ENCODE assay signal across 8 cellular contexts in genomic region chr16:56477096-56477878, GRCh38. TPM values are rescaled to one million over a fixed set of nuclear protein-coding genes. Genes with fewer than 3 reads are reported as not detected.
DNase-seq lines count a peak whose midpoint lies in the region; TF ChIP-seq lines count a peak whose summit lies in the region.

No MANE protein-coding gene starts in this region.

- H3K4me3 Mint-ChIP-seq in activated naive CD8-positive, alpha-beta T cell = peak overlapping the region; percentile 20

- H3K9me3 ChIP-seq in tibial nerve = no peaks in the 10 kb centered on the region

- H3K9me3 Mint-ChIP-seq in activated naive CD8-positive, alpha-beta T cell (ENCODE audit: low read depth) = no peaks in the 10 kb centered on the region

- peak in 1 of 2 donors; percentile 25 for TF ChIP-seq EP300 in tibial nerve (IDR thresholded peaks at IDR 0.05)

- H3K27ac ChIP-seq in tibial nerve = peak overlapping the region in 2 of 4 donors; percentile 16 to 68

- H3K27me3 Mint-ChIP-seq in activated naive CD8-positive, alpha-beta T cell = no peaks in the 10 kb centered on the region

- H3K27ac Mint-ChIP-seq in activated naive CD8-positive, alpha-beta T cell = peak overlapping the region; percentile 81

- no peak for TF ChIP-seq POLR2A in tibial nerve (IDR thresholded peaks at IDR 0.05)

- 82 to 84% methylated on average over 2 of the region's 2 CpGs for WGBS in tibial nerve, 2 donors

- H3K36me3 Mint-ChIP-seq in activated naive CD8-positive, alpha-beta T cell = peaks cover 17% of the 10 kb centered on the region

- H3K4me1 Mint-ChIP-seq in activated naive CD8-positive, alpha-beta T cell (ENCODE audit: low read depth) = peaks cover 13% of the 10 kb centered on the region

- DNase-seq in AG08395 (ENCODE audit: low spot score) (peak; percentile 92), HS-27A (ENCODE audit: low read depth) (peak; percentile 69), iris pigment epithelial cell (ENCODE audit: low read depth) (peak; percentile 95), tibial nerve (ENCODE audit: low spot score in 2 of 2) (no peak), NCI-H2171 treated with DMSO at 0.1 percent for 48 hours (lab: John Stamatoyannopoulos, UW) (no peak), NCI-H774 (lab: John Stamatoyannopoulos, UW) (no peak), NCI-H2081 treated with DMSO at 0.1 percent for 48 hours (lab: John Stamatoyannopoulos, UW) (no peak)

- TF ChIP-seq CTCF in tibial nerve (IDR thresholded peaks at IDR 0.05) = no peak

- peaks cover 0 to 92% (median under 1%) of the 10 kb centered on the region in 3 donors for H3K36me3 ChIP-seq in tibial nerve

- no peaks in the 10 kb centered on the region for H3K27me3 ChIP-seq in tibial nerve

- H3K4me3 ChIP-seq in tibial nerve = no peak overlapping the region

- H3K4me1 ChIP-seq in tibial nerve = peaks cover 0 to 11% (median 5%) of the 10 kb centered on the region in 4 donors

RNA-seq across cellular contexts. Expression of gene OGFOD1, which starts 25.9 kb away (rescaled TPM):
- 10 to 100 TPM; 28.8 to 39.6 (median 35.6) TPM for total RNA-seq in tibial nerve

RNA-seq across cellular contexts. Expression of gene NUDT21, which starts 26.2 kb away (rescaled TPM):
- 10 to 100 TPM; 41.5 to 57.3 (median 47.2) TPM for total RNA-seq in tibial nerve

RNA-seq across cellular contexts. Expression of gene BBS2, which starts 42.5 kb away (rescaled TPM):
- total RNA-seq in tibial nerve = 100 to 1,000 TPM in 3 of 4 donors, 10 to 100 TPM in 1; 79.8 to 144 (median 120) TPM

RNA-seq across cellular contexts. Expression of gene AMFR, which starts 51.9 kb away (rescaled TPM):
- 100 to 1,000 TPM; 263 to 334 (median 292) TPM for total RNA-seq in tibial nerve

Comparison
In these comparisons a context has a peak if more than half of its experiments do, and no peak if none do; other contexts are left out.
1. DNase-seq: peak in AG08395 (single experiment), HS-27A (single experiment) and iris pigment epithelial cell (single experiment); none in tibial nerve (0 of 2), NCI-H2171 treated with DMSO at 0.1 percent for 48 hours (single experiment), NCI-H774 (single experiment) and NCI-H2081 treated with DMSO at 0.1 percent for 48 hours (single experiment).